Comparison of ENCODE assay signal across 1 cellular context in genomic region chr3:108099203-108099602, GRCh38.
TF ChIP-seq lines count a peak whose summit lies in the region.

No MANE protein-coding gene starts in this region.

TF ChIP-seq in IMR-90, 13 proteins besides CTCF, POLR2A, EP300 and RAD21 (continued from another document):
- TF ChIP-seq MAZ (IDR thresholded peaks at IDR 0.05; ENCODE audit: borderline replicate concordance, low read depth, low read length), result no peak
- TF ChIP-seq NFE2L2 (IDR thresholded peaks at IDR 0.05; ENCODE audit: low read depth, low read length), result no peak
- TF ChIP-seq ELK1 (IDR thresholded peaks at IDR 0.05; ENCODE audit: borderline replicate concordance, low read depth, low read length), result no peak
- TF ChIP-seq MXI1 (IDR thresholded peaks at IDR 0.05; ENCODE audit: borderline replicate concordance, low read depth, low read length), result no peak
- TF ChIP-seq CEBPB (IDR thresholded peaks at IDR 0.05; ENCODE audit: low read depth, low read length), result no peak
- TF ChIP-seq BHLHE40 (IDR thresholded peaks at IDR 0.05; ENCODE audit: low read depth, low read length), result no peak
- no peak for TF ChIP-seq USF2 (IDR thresholded peaks at IDR 0.05; ENCODE audit: low read depth, low read length)
- no peak for TF ChIP-seq SMC3 (IDR thresholded peaks at IDR 0.05; ENCODE audit: low read depth, low read length)
- no peak for TF ChIP-seq RFX5 (IDR thresholded peaks at IDR 0.05; ENCODE audit: low read depth, low read length)
TF ChIP-seq in IMR-90: peak in this region for 0.
